2 cellular contexts compared by ENCODE assay signal in genomic region chr1:36389960-36390359, GRCh38.
TF ChIP-seq lines count a peak whose summit lies in the region.

No MANE protein-coding gene starts in this region.

TF ChIP-seq in liver, 16 proteins besides CTCF, POLR2A, EP300 and RAD21:
- no peak for TF ChIP-seq FOXA1 (IDR thresholded peaks at IDR 0.05)
- no peak for TF ChIP-seq FOXA2 (IDR thresholded peaks at IDR 0.05)
- no peak for TF ChIP-seq RXRA (IDR thresholded peaks at IDR 0.05)
- no peak for TF ChIP-seq YY1 (IDR thresholded peaks at IDR 0.05)
- TF ChIP-seq ZBTB33 (IDR thresholded peaks at IDR 0.05): no peak
- no peak for TF ChIP-seq MAX (IDR thresholded peaks at IDR 0.05)
- no peak for TF ChIP-seq TAF1 (conservative IDR thresholded peaks at IDR 0.05)
- no peak for TF ChIP-seq HNF4A (conservative IDR thresholded peaks at IDR 0.05)
- TF ChIP-seq GABPA (IDR thresholded peaks at IDR 0.05 in 1 of 2, conservative IDR thresholded peaks at IDR 0.05 in 1 of 2): no peak
- TF ChIP-seq REST (IDR thresholded peaks at IDR 0.05): no peak
- TF ChIP-seq SP1 (IDR thresholded peaks at IDR 0.05): no peak
- TF ChIP-seq HNF4G (IDR thresholded peaks at IDR 0.05): no peak
- no peak for TF ChIP-seq NR2F2 (IDR thresholded peaks at IDR 0.05)
- TF ChIP-seq ATF3 (IDR thresholded peaks at IDR 0.05): no peak

TF ChIP-seq in HepG2, 621 proteins besides CTCF, POLR2A, EP300 and RAD21:
- no peak for TF ChIP-seq THRA (CRISPR knock-in tag; IDR thresholded peaks at IDR 0.05; ENCODE audit: borderline replicate concordance)
- TF ChIP-seq ZNF557 (CRISPR knock-in tag; IDR thresholded peaks at IDR 0.05): no peak
- no peak for TF ChIP-seq ZNF362 (CRISPR knock-in tag; IDR thresholded peaks at IDR 0.05; ENCODE audit: borderline replicate concordance)
- TF ChIP-seq DR1 (CRISPR knock-in tag; IDR thresholded peaks at IDR 0.05): no peak
- TF ChIP-seq GTF3A (CRISPR knock-in tag; conservative IDR thresholded peaks at IDR 0.05): no peak
- TF ChIP-seq HNRNPUL1 (IDR thresholded peaks at IDR 0.05; ENCODE audit: low read depth, low read length): no peak
- TF ChIP-seq ONECUT2 (CRISPR knock-in tag; IDR thresholded peaks at IDR 0.05): no peak
- no peak for TF ChIP-seq HINFP (CRISPR knock-in tag; IDR thresholded peaks at IDR 0.05; ENCODE audit: low read depth)
- no peak for TF ChIP-seq CAMTA2 (CRISPR knock-in tag; IDR thresholded peaks at IDR 0.05; ENCODE audit: borderline replicate concordance)
- no peak for TF ChIP-seq SETDB1 (CRISPR knock-in tag; IDR thresholded peaks at IDR 0.05; ENCODE audit: borderline replicate concordance)
- TF ChIP-seq ARID5B (CRISPR knock-in tag; IDR thresholded peaks at IDR 0.05): no peak
- TF ChIP-seq ZFP82 (CRISPR knock-in tag; IDR thresholded peaks at IDR 0.05; ENCODE audit: borderline replicate concordance): no peak
- TF ChIP-seq EED (CRISPR knock-in tag; IDR thresholded peaks at IDR 0.05): no peak
- TF ChIP-seq MLLT10 (CRISPR knock-in tag; IDR thresholded peaks at IDR 0.05): no peak
- no peak for TF ChIP-seq CCAR2 (optimal IDR thresholded peaks at IDR 0.05; ENCODE audit: low read depth, low read length)
- TF ChIP-seq MED1 (CRISPR knock-in tag; IDR thresholded peaks at IDR 0.05): no peak
